In genomic region chr1:159862557-159862956, GRCh38 we compare ENCODE assay signal across 9 cellular contexts. TPM values are rescaled to one million over a fixed set of nuclear protein-coding genes. Genes with fewer than 3 reads are reported as not detected.
"Had no signal": no experiment of that assay in that cellular context is flagged by ENCODE, and none has a peak within 500 bp of the region (broad histone marks: within the 10 kb centered on the region; RNA-seq: fewer than 3 reads in every experiment).

VSIG8 (minus strand) TSS chr1:159862657; CDS start chr1:159862521, 136 bp downstream.

- H3K9me3 Mint-ChIP-seq: HFFc6, IgD-negative memory B cell had no signal

- H2AFZ ChIP-seq: GM23248 had no signal

- H3K27me3 Mint-ChIP-seq: IgD-negative memory B cell had no signal

- H3K9me3 ChIP-seq: HAP-1 had no signal

- H3K27ac ChIP-seq: GM23248, HL-60 had no signal

- H3K4me3 Mint-ChIP-seq: HFFc6, IgD-negative memory B cell had no signal

- H3K9ac ChIP-seq: GM23248 had no signal

- H3K4me3 ChIP-seq: GM23248, HAP-1 had no signal

- H3K27ac Mint-ChIP-seq: HFFc6 had no signal

- DNase-seq: GM23248, GOT3, HFFc6, KBM-7 had no signal

- H3K36me3 ChIP-seq: HAP-1 had no signal

- H3K4me1 Mint-ChIP-seq: IgD-negative memory B cell had no signal

- ATAC-seq: HCT116, HepG2 had no signal

- H3K4me1 ChIP-seq: HAP-1 had no signal

RNA-seq across cellular contexts. Expression of gene VSIG8, which starts in this region (rescaled TPM):
- total RNA-seq: GM23248, HepG2, HFFc6 had no signal
- polyA plus RNA-seq: GM23248, HepG2, IgD-negative memory B cell had no signal
